11 cellular contexts compared by ENCODE assay signal in genomic region chr3:106345353-106346027, GRCh38.
DNase-seq lines count a peak whose midpoint lies in the region; ATAC-seq and TF ChIP-seq lines count a peak whose summit lies in the region.
"Had no signal": no experiment of that assay in that cellular context is flagged by ENCODE, and none has a peak within 500 bp of the region (broad histone marks: within the 10 kb centered on the region; RNA-seq: fewer than 3 reads in every experiment).

No MANE protein-coding gene starts in this region.

- H3K27ac ChIP-seq in muscle layer of duodenum (ENCODE audit: low read length) = peak overlapping the region; percentile 20
- no peak overlapping the region for H3K27ac ChIP-seq in right lobe of liver

- DNase-seq in AG09309 (ENCODE audit: low read depth) (peak; percentile 100), KBM-7 (peak; percentile 16), astrocyte of the cerebellum (ENCODE audit: low read depth) (peak; percentile 91), D341Med (ENCODE audit: low spot score) (no peak), right lobe of liver (no peak), NCI-H2029 treated with DMSO at 0.1 percent for 48 hours (lab: John Stamatoyannopoulos, UW) (no peak)
- no peak for DNase-seq in activated CD4-positive, alpha-beta T cell treated with anti-CD3 and anti-CD28 coated beads, Interleukin-2, amount 50 U/mL, for 1 hour
- DNase-seq: activated CD4-positive, CD25-positive, alpha-beta regulatory T cell treated with anti-CD3 and anti-CD28 coated beads, Interleukin-2, amount 50 U/mL, for 72 hours; GF-D8; NCI-H1048 had no signal

- H3K36me3 ChIP-seq in muscle layer of duodenum (ENCODE audit: control insufficient read depth in 1 of 2, insufficient read depth in 2 of 2, low read length in 2 of 2) = no peaks in the 10 kb centered on the region
- no peaks in the 10 kb centered on the region for H3K36me3 ChIP-seq in right lobe of liver

- no peak for ATAC-seq in right lobe of liver

- H3K4me3 ChIP-seq in AG09309 (ENCODE audit: control insufficient read depth, low read depth, low read length) = no peak overlapping the region
- no peak overlapping the region for H3K4me3 ChIP-seq in astrocyte of the cerebellum (ENCODE audit: low read depth, low read length)
- no peak overlapping the region for H3K4me3 ChIP-seq in muscle layer of duodenum (ENCODE audit: low read depth in 1 of 2, low read length in 2 of 2)
- H3K4me3 ChIP-seq in right lobe of liver = no peak overlapping the region

- TF ChIP-seq CTCF in AG09309 (IDR thresholded peaks at IDR 0.05; ENCODE audit: control insufficient read depth, insufficient read depth, low read depth, low read length, missing control alignments) = no peak
- no peak for TF ChIP-seq CTCF in astrocyte of the cerebellum (IDR thresholded peaks at IDR 0.05; ENCODE audit: low read depth, low read length, missing control alignments)
- no peak for TF ChIP-seq CTCF in right lobe of liver (IDR thresholded peaks at IDR 0.05)

- intact Hi-C loops in right lobe of liver (cut with DNase I) = no loop called here

- WGBS in right lobe of liver (ENCODE audit: insufficient coverage, low coverage, low lambda C conversion rate, missing lambda C conversion rate) = 53% methylated on average over 5 of the region's 5 CpGs

- TF ChIP-seq POLR2A in right lobe of liver (IDR thresholded peaks at IDR 0.05) = no peak

- in situ Hi-C loops in KBM-7 (cut with MboI; ENCODE audit: low pct_unique_long_range_greater_than_20kb, low sequenced_read_pairs) (no loop called here), astrocyte of the cerebellum (cut with HindIII; ENCODE audit: low sequenced_read_pairs) (no loop called here)

- H3K4me1 ChIP-seq in muscle layer of duodenum (ENCODE audit: control insufficient read depth in 1 of 2, insufficient read depth in 2 of 2, low read length in 2 of 2) = no peaks in the 10 kb centered on the region
- no peaks in the 10 kb centered on the region for H3K4me1 ChIP-seq in right lobe of liver

- H3K9me3 ChIP-seq in muscle layer of duodenum (ENCODE audit: control insufficient read depth in 1 of 2, low read length in 2 of 2) = no peaks in the 10 kb centered on the region
- H3K9me3 ChIP-seq in right lobe of liver = no peaks in the 10 kb centered on the region

- H3K27me3 ChIP-seq in muscle layer of duodenum (ENCODE audit: low read depth, low read length) (no peaks in the 10 kb centered on the region), right lobe of liver (no peaks in the 10 kb centered on the region)

Comparison
In these comparisons a context has a peak if more than half of its experiments do, and no peak if none do; other contexts are left out.
1. DNase-seq: peak in AG09309 (single experiment), KBM-7 (single experiment) and astrocyte of the cerebellum (single experiment); none in D341Med (single experiment), activated CD4-positive, alpha-beta T cell treated with anti-CD3 and anti-CD28 coated beads, Interleukin-2, amount 50 U/mL, for 1 hour (single experiment), right lobe of liver (0 of 3) and NCI-H2029 treated with DMSO at 0.1 percent for 48 hours (single experiment).